Comparison of ENCODE assay signal across 8 cellular contexts in the genomic region with DNA sequence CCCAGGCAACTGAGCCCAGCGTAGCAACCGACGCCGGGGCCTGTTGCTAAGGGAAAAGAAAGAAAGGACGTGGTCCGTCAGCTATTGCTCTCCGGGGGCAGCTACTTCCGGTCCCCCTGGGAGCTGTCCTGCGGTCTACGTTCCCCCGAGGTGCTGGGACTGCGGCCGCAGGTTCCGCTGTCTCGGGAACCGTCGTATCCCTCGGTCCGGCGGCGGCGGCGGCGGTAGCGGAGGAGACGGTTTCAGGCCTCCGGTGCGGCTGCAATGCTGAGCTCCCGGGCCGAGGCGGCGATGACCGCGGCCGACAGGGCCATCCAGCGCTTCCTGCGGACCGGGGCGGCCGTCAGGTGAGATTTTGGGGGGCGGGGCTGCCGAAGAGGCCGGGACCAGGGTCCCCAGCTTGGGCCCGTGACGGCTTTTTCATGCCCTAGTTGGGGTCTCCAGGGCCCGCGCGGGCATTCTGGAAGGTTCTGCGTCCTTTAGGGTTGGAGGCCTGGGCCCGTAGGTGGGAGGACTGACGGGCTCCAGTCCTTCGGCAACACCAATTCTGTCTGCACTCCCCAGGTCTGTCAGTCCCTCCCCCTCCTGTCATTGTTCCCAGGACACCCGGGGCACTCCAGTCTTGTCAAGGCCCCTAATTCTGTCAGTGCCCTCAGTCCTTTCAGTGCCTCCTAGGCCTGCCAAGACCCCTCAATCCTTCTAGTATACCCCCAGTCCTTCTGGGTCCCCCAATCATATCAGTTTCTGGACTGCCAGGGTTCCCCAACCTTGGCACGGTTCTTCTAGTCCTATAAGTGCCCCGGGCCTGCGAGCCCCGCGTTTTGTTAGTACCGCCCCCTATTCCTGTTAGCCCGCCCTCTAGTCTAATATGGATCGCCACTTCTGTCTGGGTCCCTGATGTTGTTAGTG. TPM values are rescaled to one million over a fixed set of nuclear protein-coding genes. Genes with fewer than 3 reads are reported as not detected.
DNase-seq lines count a peak whose midpoint lies in the region; ATAC-seq and TF ChIP-seq lines count a peak whose summit lies in the region.

A gene with protein sequence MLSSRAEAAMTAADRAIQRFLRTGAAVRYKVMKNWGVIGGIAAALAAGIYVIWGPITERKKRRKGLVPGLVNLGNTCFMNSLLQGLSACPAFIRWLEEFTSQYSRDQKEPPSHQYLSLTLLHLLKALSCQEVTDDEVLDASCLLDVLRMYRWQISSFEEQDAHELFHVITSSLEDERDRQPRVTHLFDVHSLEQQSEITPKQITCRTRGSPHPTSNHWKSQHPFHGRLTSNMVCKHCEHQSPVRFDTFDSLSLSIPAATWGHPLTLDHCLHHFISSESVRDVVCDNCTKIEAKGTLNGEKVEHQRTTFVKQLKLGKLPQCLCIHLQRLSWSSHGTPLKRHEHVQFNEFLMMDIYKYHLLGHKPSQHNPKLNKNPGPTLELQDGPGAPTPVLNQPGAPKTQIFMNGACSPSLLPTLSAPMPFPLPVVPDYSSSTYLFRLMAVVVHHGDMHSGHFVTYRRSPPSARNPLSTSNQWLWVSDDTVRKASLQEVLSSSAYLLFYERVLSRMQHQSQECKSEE (plus strand): TSS at position 162 of the 909 bp plus-strand sequence. CDS start 103 bp downstream, at position 265.

- peaks cover 11% of the 10 kb centered on the region for H3K4me1 ChIP-seq in ovary (ENCODE audit: insufficient read depth)
- peaks cover 10 to 23% of the 10 kb centered on the region in 2 donors for H3K4me1 ChIP-seq in thoracic aorta (ENCODE audit: control insufficient read depth in 1 of 2, low read depth in 2 of 2)

- peak; percentile 40 for TF ChIP-seq POLR2A in ovary (IDR thresholded peaks at IDR 0.05)

- H3K36me3 Mint-ChIP-seq in HFFc6 (ENCODE audit: low read depth) = no peaks in the 10 kb centered on the region
- H3K36me3 Mint-ChIP-seq in activated naive CD8-positive, alpha-beta T cell treated with anti-CD3 and anti-CD28 coated beads for 36 hours = peaks cover 4% of the 10 kb centered on the region

- TF ChIP-seq CTCF in GM10248 (IDR thresholded peaks at IDR 0.05; ENCODE audit: control extremely low read depth, extremely low read depth, low read depth, missing control alignments) (no peak), HFFc6 (IDR thresholded peaks at IDR 0.05) (peak; percentile 16; the same call in 1 of the 2 replicates), ovary (IDR thresholded peaks at IDR 0.05) (no peak), thoracic aorta (IDR thresholded peaks at IDR 0.05) (no peak)

- TF ChIP-seq EP300 in ovary (IDR thresholded peaks at IDR 0.05) = no peak

- CTCF ChIA-PET in GM10248 (lab: Yijun Ruan, JAX) = interaction anchor here (0.9 to 1.5 kb wide), 4 partner anchors 19 to 102 kb away, joined by 3 to 5 read pairs (median 3); no protein-coding TSS in a partner anchor

- 1% methylated on average over 49 to 61 of the region's 61 CpGs for WGBS in ovary, 3 donors

- POLR2A ChIA-PET in GM10248 (lab: Yijun Ruan, JAX) = no interaction called here

- H3K36me3 ChIP-seq in ovary (no peaks in the 10 kb centered on the region), thoracic aorta (no peaks in the 10 kb centered on the region)

- no peaks in the 10 kb centered on the region for H3K9me3 Mint-ChIP-seq in HFFc6
- H3K9me3 Mint-ChIP-seq in activated naive CD8-positive, alpha-beta T cell treated with anti-CD3 and anti-CD28 coated beads for 36 hours = no peaks in the 10 kb centered on the region

- H3K27me3 Mint-ChIP-seq in HFFc6 (ENCODE audit: insufficient read depth) = peaks cover 2% of the 10 kb centered on the region; the same call in 1 of the 2 replicates
- no peaks in the 10 kb centered on the region for H3K27me3 Mint-ChIP-seq in activated naive CD8-positive, alpha-beta T cell treated with anti-CD3 and anti-CD28 coated beads for 36 hours

- peaks cover 19% of the 10 kb centered on the region for H3K4me1 Mint-ChIP-seq in HFFc6 (ENCODE audit: low read depth)
- no peaks in the 10 kb centered on the region for H3K4me1 Mint-ChIP-seq in activated naive CD8-positive, alpha-beta T cell treated with anti-CD3 and anti-CD28 coated beads for 36 hours

- H3K4me3 Mint-ChIP-seq in HFFc6 = peak within 1 kb of the TSS; percentile 99
- H3K4me3 Mint-ChIP-seq in activated naive CD8-positive, alpha-beta T cell treated with anti-CD3 and anti-CD28 coated beads for 36 hours = peak within 1 kb of the TSS; percentile 91

- H3K4me3 ChIP-seq in ovary = peak within 1 kb of the TSS; percentile 80
- H3K4me3 ChIP-seq in thoracic aorta = peak within 1 kb of the TSS; percentile 91

- H3K27ac ChIP-seq in ovary (peak within 1 kb of the TSS; percentile 47 to 77), thoracic aorta (peak within 1 kb of the TSS; percentile 59 to 62)

- H3K9me3 ChIP-seq in ovary (no peaks in the 10 kb centered on the region), thoracic aorta (no peaks in the 10 kb centered on the region)

- ATAC-seq in Right ventricle myocardium inferior (peak; percentile 97), thoracic aorta (ENCODE audit: insufficient number of reproducible peaks, low FRiP score, low read depth) (peak; percentile 72)

- no peaks in the 10 kb centered on the region for H3K27me3 ChIP-seq in ovary
- no peaks in the 10 kb centered on the region for H3K27me3 ChIP-seq in thoracic aorta (replicated peaks; ENCODE audit: insufficient read depth)

- peak within 1 kb of the TSS; percentile 86 for H3K27ac Mint-ChIP-seq in HFFc6
- H3K27ac Mint-ChIP-seq in activated naive CD8-positive, alpha-beta T cell treated with anti-CD3 and anti-CD28 coated beads for 36 hours = peak within 1 kb of the TSS; percentile 97

- intact Hi-C loops in Right ventricle myocardium inferior (cut with DNase I) = loop anchor here (10.0 kb wide), 1 partner anchor 98 kb away; no protein-coding TSS in a partner anchor
- intact Hi-C loops in ovary (cut with DNase I) = no loop called here

- DNase-seq in GM10248 (ENCODE audit: extremely low spot score) = peak; percentile 92
- peak; percentile 74 for DNase-seq in HFFc6
- peak; percentile 90 for DNase-seq in NAMALWA (ENCODE audit: low spot score)
- peak; percentile 48 for DNase-seq in SKM-1 (lab: John Stamatoyannopoulos, UW; ENCODE audit: unreplicated experiment)
- DNase-seq in activated naive CD8-positive, alpha-beta T cell treated with anti-CD3 and anti-CD28 coated beads for 36 hours = peak; percentile 83
- DNase-seq in Right ventricle myocardium inferior (ENCODE audit: missing footprints) = peak; percentile 91
- DNase-seq in ovary = peak; percentile 76 to 90 (median 85)
- peak; percentile 28 for DNase-seq in thoracic aorta (ENCODE audit: low spot score)

RNA-seq across cellular contexts. Expression of the gene that starts here (rescaled TPM):
- total RNA-seq in HFFc6 (2021; fragmentation: NEBNext Ultra II Directional; extraction: Animal tissue kit (Norgen Biotek cat#: 25700)) = 10 to 100 TPM in 4 of 6 experiments, 1 to 10 TPM in 2; 8.0 to 11.7 (median 10.4) TPM
- total RNA-seq in activated naive CD8-positive, alpha-beta T cell treated with anti-CD3 and anti-CD28 coated beads for 36 hours = 1 to 10 TPM; 5.5 to 9.3 TPM
- total RNA-seq in Right ventricle myocardium inferior (13.5 TPM), ovary (10 to 100 TPM; 11.8 to 24.7 (median 21.0) TPM), thoracic aorta (10 to 100 TPM in 1 of 2 donors, 1 to 10 TPM in 1; 9.5 to 27.5 TPM)
- 10 to 100 TPM; 13.0 to 27.1 TPM for polyA plus RNA-seq in ovary

Comparison
In these comparisons a context has a peak if more than half of its experiments do, and no peak if none do; other contexts are left out.
1. Peak in every context shown above with its lines: DNase-seq, ATAC-seq, H3K4me3 ChIP-seq and H3K27ac ChIP-seq.
2. DNase-seq: peak in every context shown above with its lines; median percentile 92 in GM10248; 91 in Right ventricle myocardium inferior; 90 in NAMALWA; 85 in ovary; 83 in activated naive CD8-positive, alpha-beta T cell treated with anti-CD3 and anti-CD28 coated beads for 36 hours; 74 in HFFc6; 48 in SKM-1; 28 in thoracic aorta.